7 cellular contexts compared by ENCODE assay signal in genomic region chr19:16366433-16367268, GRCh38. TPM values are rescaled to one million over a fixed set of nuclear protein-coding genes. Genes with fewer than 3 reads are reported as not detected.
A peak's percentile ranks its signal among the peaks of the same experiment; 100 is the strongest.
DNase-seq lines count a peak whose midpoint lies in the region; ATAC-seq and TF ChIP-seq lines count a peak whose summit lies in the region.

No MANE protein-coding gene starts in this region.

- peak; percentile 89 for DNase-seq in KBM-7
- peak; percentile 63 for DNase-seq in pons (ENCODE audit: low spot score)
- no peak for DNase-seq in NCI-H510A treated with DMSO at 0.1 percent for 48 hours (lab: John Stamatoyannopoulos, UW)
- DNase-seq in type B pancreatic cell (ENCODE audit: extremely low spot score, unreplicated experiment): no peak
- no peak for DNase-seq in HFFc6

- peaks cover 46% of the 10 kb centered on the region for H3K4me1 Mint-ChIP-seq in activated T-helper 17 cell treated with anti-CD3 and anti-CD28 coated beads, Interleukin-2, amount 50 U/mL, for 72 hours
- H3K4me1 Mint-ChIP-seq in type B pancreatic cell (ENCODE audit: unreplicated experiment): peaks cover 32% of the 10 kb centered on the region
- H3K4me1 Mint-ChIP-seq in HFFc6 (ENCODE audit: low read depth): no peaks in the 10 kb centered on the region

- ATAC-seq in GM19372 (IDR thresholded peaks at IDR 0.05; ENCODE audit: low read depth, unreplicated experiment): peak; percentile 43
- peak; percentile 46 for ATAC-seq in activated T-helper 17 cell treated with anti-CD3 and anti-CD28 coated beads, Interleukin-2, amount 50 U/mL, for 72 hours (replicated peaks)

- peaks cover 23% of the 10 kb centered on the region for H3K36me3 Mint-ChIP-seq in activated T-helper 17 cell treated with anti-CD3 and anti-CD28 coated beads, Interleukin-2, amount 50 U/mL, for 72 hours (ENCODE audit: low read depth)
- H3K36me3 Mint-ChIP-seq in type B pancreatic cell (peaks cover 6% of the 10 kb centered on the region), HFFc6 (ENCODE audit: low read depth) (peaks cover 8% of the 10 kb centered on the region; the same call in 1 of the 2 replicates)

- no peak overlapping the region for H3K27ac Mint-ChIP-seq in activated T-helper 17 cell treated with anti-CD3 and anti-CD28 coated beads, Interleukin-2, amount 50 U/mL, for 72 hours
- H3K27ac Mint-ChIP-seq in type B pancreatic cell (no peak overlapping the region), HFFc6 (no peak overlapping the region)

- TF ChIP-seq CTCF in type B pancreatic cell (conservative IDR thresholded peaks at IDR 0.05): no peak
- TF ChIP-seq CTCF in HFFc6 (IDR thresholded peaks at IDR 0.05): no peak

- H3K4me3 Mint-ChIP-seq in activated T-helper 17 cell treated with anti-CD3 and anti-CD28 coated beads, Interleukin-2, amount 50 U/mL, for 72 hours: no peak overlapping the region
- H3K4me3 Mint-ChIP-seq in type B pancreatic cell: no peak overlapping the region
- no peak overlapping the region for H3K4me3 Mint-ChIP-seq in HFFc6

- no peaks in the 10 kb centered on the region for H3K9me3 Mint-ChIP-seq in activated T-helper 17 cell treated with anti-CD3 and anti-CD28 coated beads, Interleukin-2, amount 50 U/mL, for 72 hours
- H3K9me3 Mint-ChIP-seq in type B pancreatic cell (no peaks in the 10 kb centered on the region), HFFc6 (no peaks in the 10 kb centered on the region)

- in situ Hi-C loops in KBM-7 (cut with MboI; ENCODE audit: low pct_unique_long_range_greater_than_20kb, low sequenced_read_pairs): no loop called here

- peaks cover 4% of the 10 kb centered on the region for H3K27me3 Mint-ChIP-seq in activated T-helper 17 cell treated with anti-CD3 and anti-CD28 coated beads, Interleukin-2, amount 50 U/mL, for 72 hours
- H3K27me3 Mint-ChIP-seq in type B pancreatic cell (no peaks in the 10 kb centered on the region), HFFc6 (ENCODE audit: insufficient read depth) (no peaks in the 10 kb centered on the region; the same call in 1 of the 2 replicates)

RNA-seq across cellular contexts. Expression of gene KLF2, which starts 42.0 kb away (rescaled TPM):
- total RNA-seq in activated T-helper 17 cell treated with anti-CD3 and anti-CD28 coated beads, Interleukin-2, amount 50 U/mL, for 72 hours: 1 to 10 TPM; 1.9 to 9.9 TPM
- total RNA-seq in type B pancreatic cell (ENCODE audit: low replicate concordance): 1.4 and 2.1 TPM in 2 replicates
- total RNA-seq in HFFc6 (2021; fragmentation: NEBNext Ultra II Directional; extraction: Animal tissue kit (Norgen Biotek cat#: 25700)): 10 to 100 TPM; 26.4 to 36.8 (median 32.4) TPM

Comparison
In these comparisons a context has a peak if more than half of its experiments do, and no peak if none do; other contexts are left out.
1. DNase-seq: peak in KBM-7 (single experiment) and pons (single experiment); none in NCI-H510A treated with DMSO at 0.1 percent for 48 hours (single experiment), type B pancreatic cell (single experiment) and HFFc6 (single experiment).